Comparison of ENCODE assay signal across 8 cellular contexts in the genomic region with DNA sequence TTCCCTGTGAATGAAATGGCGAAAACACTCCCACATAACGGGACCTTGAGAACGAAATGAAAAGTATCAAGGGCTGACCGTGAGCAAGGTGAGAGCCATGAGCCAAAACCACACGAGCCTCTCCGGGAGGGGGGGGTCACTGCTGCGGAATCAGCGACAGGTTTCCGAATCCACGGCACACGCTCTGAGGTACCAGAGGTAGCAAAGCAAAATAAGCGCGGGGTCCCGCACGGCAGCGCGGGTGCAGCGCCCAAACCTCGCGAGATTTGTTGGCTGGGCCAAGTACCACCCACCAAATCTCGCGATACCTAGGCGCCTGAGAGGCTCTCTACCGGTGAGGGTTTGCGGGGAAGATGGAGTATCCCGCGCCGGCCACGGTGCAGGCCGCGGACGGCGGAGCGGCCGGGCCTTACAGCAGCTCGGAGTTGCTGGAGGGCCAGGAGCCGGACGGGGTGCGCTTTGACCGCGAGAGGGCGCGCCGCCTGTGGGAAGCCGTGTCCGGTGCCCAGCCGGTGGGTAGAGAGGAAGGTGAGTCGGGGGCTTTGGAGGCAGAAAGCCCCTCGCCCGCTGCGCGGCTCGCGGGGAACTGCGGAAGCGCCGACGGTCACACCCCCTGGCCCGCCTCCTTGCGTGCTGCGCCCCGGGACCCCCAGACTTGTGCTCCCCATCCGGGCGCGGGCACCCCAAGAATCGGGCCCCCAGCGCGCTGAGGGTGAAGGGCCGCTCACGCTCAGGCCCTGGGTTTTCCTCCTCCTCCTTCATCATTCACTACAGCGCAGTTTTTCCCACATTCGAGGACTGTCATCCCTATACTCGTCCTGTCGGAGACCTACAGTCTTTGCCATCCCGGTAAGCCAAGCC. TPM values are rescaled to one million over a fixed set of nuclear protein-coding genes. Genes with fewer than 3 reads are reported as not detected.
DNase-seq lines count a peak whose midpoint lies in the region; ATAC-seq, FAIRE-seq and TF ChIP-seq lines count a peak whose summit lies in the region.

A gene with protein sequence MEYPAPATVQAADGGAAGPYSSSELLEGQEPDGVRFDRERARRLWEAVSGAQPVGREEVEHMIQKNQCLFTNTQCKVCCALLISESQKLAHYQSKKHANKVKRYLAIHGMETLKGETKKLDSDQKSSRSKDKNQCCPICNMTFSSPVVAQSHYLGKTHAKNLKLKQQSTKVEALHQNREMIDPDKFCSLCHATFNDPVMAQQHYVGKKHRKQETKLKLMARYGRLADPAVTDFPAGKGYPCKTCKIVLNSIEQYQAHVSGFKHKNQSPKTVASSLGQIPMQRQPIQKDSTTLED (plus strand): TSS at position 311 of the 861 bp plus-strand sequence. CDS start 43 bp downstream, at position 354.

- DNase-seq in ELF-1 (ENCODE audit: low read depth, low spot score), result peak; percentile 95
- DNase-seq in H54 (ENCODE audit: insufficient read length, low spot score), result peak; percentile 92
- peak; percentile 91 for DNase-seq in M059J (ENCODE audit: low read depth)
- peak; percentile 80 for DNase-seq in activated T-helper 9 cell treated with anti-CD3 and anti-CD28 coated beads, Interleukin-2, amount 50 U/mL, for 16 hours (ENCODE audit: low read depth)
- DNase-seq in fibroblast of the aortic adventitia (ENCODE audit: low read depth), result peak; percentile 94
- DNase-seq in stimulated activated naive CD8-positive, alpha-beta T cell treated with anti-CD3 and anti-CD28 coated beads, Interleukin-15, Interleukin-2, amounts not matched to agents 100 U/mL and 50 U/mL, for 24 hours, result peak; percentile 93

- H3K27ac Mint-ChIP-seq in nephron, result peak within 1 kb of the TSS; percentile 91 to 98 (median 94)

- TF ChIP-seq POLR2A in H54 (IDR thresholded peaks at IDR 0.05; ENCODE audit: low read depth, low read length) (peak; percentile 85), Raji (IDR thresholded peaks at IDR 0.05; ENCODE audit: insufficient read depth, low read depth, low read length) (peak; percentile 89)

- peaks cover 16% of the 10 kb centered on the region for H3K36me3 Mint-ChIP-seq in nephron (ENCODE audit: low read depth)

- peak; percentile 98 for ATAC-seq in stimulated activated naive CD8-positive, alpha-beta T cell treated with anti-CD3 and anti-CD28 coated beads, Interleukin-15, Interleukin-2, amounts not matched to agents 100 U/mL and 50 U/mL, for 24 hours

- peak; percentile 41 for FAIRE-seq in H54 (lab: Jason Lieb, UNC)

- no peaks in the 10 kb centered on the region for H3K9me3 Mint-ChIP-seq in nephron

- peak; percentile 37 for TF ChIP-seq CTCF in fibroblast of the aortic adventitia (IDR thresholded peaks at IDR 0.05; ENCODE audit: insufficient read depth, low read length)
- TF ChIP-seq CTCF in nephron (IDR thresholded peaks at IDR 0.05; ENCODE audit: unreplicated experiment in 3 of 3), result peak; percentile 42 to 60 (median 55)

- H3K4me1 Mint-ChIP-seq in nephron, result peaks cover 34% of the 10 kb centered on the region

- H3K4me3 Mint-ChIP-seq in nephron, result peak within 1 kb of the TSS; percentile 98 to 99 (median 99)

- H3K27me3 Mint-ChIP-seq in nephron (ENCODE audit: low read depth), result no peaks in the 10 kb centered on the region

- H3K4me3 ChIP-seq in fibroblast of the aortic adventitia (ENCODE audit: low read depth, low read length), result peak within 1 kb of the TSS; percentile 90

RNA-seq across cellular contexts. Expression of the gene that starts here (rescaled TPM):
- 21.3 and 22.8 TPM in 2 replicates for total RNA-seq in M059J (2014; rRNA removed; shearing (Covaris generic))
- 17.9 and 26.7 TPM in 2 replicates for total RNA-seq in fibroblast of the aortic adventitia (ENCODE audit: low replicate concordance)

Comparison
In these comparisons a context has a peak if more than half of its experiments do, and no peak if none do; other contexts are left out.
1. Peak in every context shown above with its lines: DNase-seq, ATAC-seq and H3K4me3 ChIP-seq.